Comparison of ENCODE assay signal across 26 cellular contexts in the genomic region with DNA sequence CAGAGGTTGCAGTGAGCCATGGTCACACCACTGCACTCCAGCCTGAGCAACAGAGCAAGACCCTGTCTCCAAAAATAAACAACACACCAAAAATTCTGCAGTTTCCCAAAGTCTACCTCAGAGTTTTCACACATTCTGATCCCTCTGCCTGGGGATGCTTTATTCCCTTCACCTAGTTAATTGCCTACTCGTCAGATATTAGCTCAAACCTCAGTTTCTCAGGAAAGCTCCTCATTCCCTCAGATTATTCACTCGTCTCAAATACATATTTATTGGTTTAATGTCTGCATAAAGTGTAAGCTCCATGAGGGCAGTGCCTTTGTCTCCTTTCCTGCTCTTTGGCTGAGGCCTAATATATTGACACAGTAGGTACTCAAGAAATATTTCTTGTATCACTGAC.
"Had no signal": no experiment of that assay in that cellular context is flagged by ENCODE, and none has a peak within 500 bp of the region (broad histone marks: within the 10 kb centered on the region; RNA-seq: fewer than 3 reads in every experiment).

No MANE protein-coding gene starts in this region.

- H2AFZ ChIP-seq: neural progenitor cell had no signal

- H3K36me3 Mint-ChIP-seq: naive B cell had no signal

- DNase-seq: islet precursor cell; left ventricle myocardium inferior; mesendoderm; naive B cell; occipital lobe; ovary; right lobe of liver; stimulated activated CD4-positive, alpha-beta T cell treated with anti-CD3 and anti-CD28 coated beads, Interleukin-1b, Interleukin-23, amount 100 ng/mL, for 48 hours; stimulated activated CD4-positive, alpha-beta T cell treated with anti-CD3 and anti-CD28 coated beads, Interleukin-2, amount 100 ng/mL, for 48 hours; stimulated activated CD4-positive, alpha-beta T cell treated with anti-CD3 and anti-CD28 coated beads, Interleukin-4, amount 100 ng/mL, for 4 hours; stimulated activated CD8-positive, alpha-beta memory T cell treated with anti-CD3 and anti-CD28 coated beads, Interleukin-4, amount 100 ng/mL, for 48 hours; stimulated activated naive CD4-positive, alpha-beta T cell treated with Interleukin-2 at 50 U/mL for 16 hours; stimulated activated naive CD8-positive, alpha-beta T cell treated with anti-CD3 and anti-CD28 coated beads, Interleukin-15, amount 100 ng/mL, for 72 hours; substantia nigra had no signal

- H3K4me3 Mint-ChIP-seq: mesothelial cell of epicardium; natural killer cell treated with Interleukin-12 subunit alpha and Interleukin-12 subunit beta and Interleukin-15 and Interleukin-18, amount 100 ng/mL, for 72 hours; neural progenitor cell; stimulated activated memory B cell treated with anti-CD40 and anti-IgM and Interleukin-4, amounts not matched to agents 10 μg/mL and 1 μg/mL and 100 μg/mL, for 72 hours; stimulated activated naive CD8-positive, alpha-beta T cell treated with anti-CD3 and anti-CD28 coated beads, Interleukin-15, amount 100 ng/mL, for 72 hours had no signal

- H3K27me3 Mint-ChIP-seq: naive B cell; natural killer cell treated with Interleukin-12 subunit alpha and Interleukin-12 subunit beta and Interleukin-15 and Interleukin-18, amount 100 ng/mL, for 72 hours; stimulated activated memory B cell treated with anti-CD40 and anti-IgM and Interleukin-4, amounts not matched to agents 10 μg/mL and 1 μg/mL and 100 μg/mL, for 72 hours; stimulated activated naive CD8-positive, alpha-beta T cell treated with anti-CD3 and anti-CD28 coated beads, Interleukin-15, amount 100 ng/mL, for 72 hours had no signal

- H3K36me3 ChIP-seq: left ventricle myocardium inferior, neural progenitor cell, neutrophil, ovary, right atrium auricular region, right lobe of liver, upper lobe of left lung, vagina had no signal

- H3K27me3 ChIP-seq: neural progenitor cell, neutrophil, ovary, right atrium auricular region, right lobe of liver, tibial nerve, upper lobe of left lung, vagina had no signal

- H3K4me2 ChIP-seq: neural progenitor cell, smooth muscle cell had no signal

- H3K9me3 Mint-ChIP-seq: mesothelial cell of epicardium; naive B cell; natural killer cell treated with Interleukin-12 subunit alpha and Interleukin-12 subunit beta and Interleukin-15 and Interleukin-18, amount 100 ng/mL, for 72 hours; neural progenitor cell; stimulated activated memory B cell treated with anti-CD40 and anti-IgM and Interleukin-4, amounts not matched to agents 10 μg/mL and 1 μg/mL and 100 μg/mL, for 72 hours; stimulated activated naive CD8-positive, alpha-beta T cell treated with anti-CD3 and anti-CD28 coated beads, Interleukin-15, amount 100 ng/mL, for 72 hours had no signal

- H3K27ac ChIP-seq: left ventricle myocardium inferior, neural progenitor cell, neutrophil, ovary, right atrium auricular region, right lobe of liver, tibial nerve, upper lobe of left lung, vagina had no signal

- H3K9me3 ChIP-seq: left ventricle myocardium inferior, neutrophil, ovary, right atrium auricular region, right lobe of liver, tibial nerve, upper lobe of left lung, vagina had no signal

- H3K9ac ChIP-seq: neural progenitor cell had no signal

- ATAC-seq: natural killer cell treated with Interleukin-12 subunit alpha and Interleukin-12 subunit beta and Interleukin-15 and Interleukin-18, amount 100 ng/mL, for 72 hours; right lobe of liver; stimulated activated memory B cell treated with anti-CD40 and anti-IgM and Interleukin-4, amounts not matched to agents 10 μg/mL and 1 μg/mL and 100 μg/mL, for 72 hours; stimulated activated naive CD8-positive, alpha-beta T cell treated with anti-CD3 and anti-CD28 coated beads, Interleukin-15, amount 100 ng/mL, for 72 hours had no signal

- H3K27ac Mint-ChIP-seq: mesothelial cell of epicardium; natural killer cell treated with Interleukin-12 subunit alpha and Interleukin-12 subunit beta and Interleukin-15 and Interleukin-18, amount 100 ng/mL, for 72 hours; neural progenitor cell; progenitor cell of endocrine pancreas; stimulated activated memory B cell treated with anti-CD40 and anti-IgM and Interleukin-4, amounts not matched to agents 10 μg/mL and 1 μg/mL and 100 μg/mL, for 72 hours; stimulated activated naive CD8-positive, alpha-beta T cell treated with anti-CD3 and anti-CD28 coated beads, Interleukin-15, amount 100 ng/mL, for 72 hours had no signal

- H3K4me3 ChIP-seq: left ventricle myocardium inferior, lung, neural progenitor cell, ovary, right atrium auricular region, right lobe of liver, smooth muscle cell, tibial nerve, upper lobe of left lung, vagina had no signal
